ENCODE assay signal across 9 cellular contexts in the genomic region with DNA sequence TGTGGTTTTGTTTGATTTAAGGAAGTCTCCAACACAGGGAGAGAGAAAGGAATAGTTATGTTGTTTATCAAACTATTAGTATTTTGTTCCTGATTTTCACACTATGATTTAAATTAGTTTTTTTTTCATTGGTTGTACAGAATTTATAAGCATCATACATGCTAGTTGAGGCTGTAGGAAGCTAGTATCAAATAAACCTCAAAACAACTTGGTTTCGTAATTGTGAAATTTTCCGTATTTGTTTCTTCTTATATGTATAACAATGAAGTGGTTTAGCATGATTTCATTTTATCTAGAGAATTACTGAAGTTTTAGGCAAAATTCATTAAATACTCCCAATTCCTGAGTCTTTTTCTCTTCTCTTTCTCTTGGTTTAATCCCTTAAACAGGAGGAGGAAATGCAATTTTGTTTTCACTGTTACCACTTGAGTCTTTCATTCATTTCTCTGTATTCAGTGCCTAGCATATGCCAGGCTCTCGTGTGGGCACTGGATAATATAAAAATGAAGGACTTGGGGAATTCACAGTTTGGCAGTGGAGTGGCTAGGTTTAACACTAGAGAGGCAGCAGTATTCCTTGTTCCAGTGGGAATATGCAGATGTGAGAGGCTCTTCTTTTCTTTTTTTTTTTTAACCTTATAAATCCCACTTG. TPM values are rescaled to one million over a fixed set of nuclear protein-coding genes. Genes with fewer than 3 reads are reported as not detected.
DNase-seq lines count a peak whose midpoint lies in the region; ATAC-seq and TF ChIP-seq lines count a peak whose summit lies in the region.
"Had no signal": no experiment of that assay in that cellular context is flagged by ENCODE, and none has a peak within 500 bp of the region (broad histone marks: within the 10 kb centered on the region; RNA-seq: fewer than 3 reads in every experiment).

No MANE protein-coding gene starts in this region.

- H3K9me3 Mint-ChIP-seq in activated naive CD4-positive, alpha-beta T cell treated with anti-CD3 and anti-CD28 coated beads for 36 hours = no peaks in the 10 kb centered on the region
- no peaks in the 10 kb centered on the region for H3K9me3 Mint-ChIP-seq in memory B cell

- DNase-seq in activated naive CD4-positive, alpha-beta T cell treated with anti-CD3 and anti-CD28 coated beads for 36 hours = no peak
- no peak for DNase-seq in activated naive CD4-positive, alpha-beta T cell treated with Interleukin-2 at 50 U/mL for 16 hours
- no peak for DNase-seq in adrenal gland
- DNase-seq in memory B cell (ENCODE audit: low spot score in 2 of 2) = no peak
- no peak for DNase-seq in thoracic aorta (ENCODE audit: low spot score)
- no peak for DNase-seq in NCI-H526 (lab: John Stamatoyannopoulos, UW)
- no peak for DNase-seq in cerebellar cortex (ENCODE audit: low spot score)
- DNase-seq: NCI-H187 treated with DMSO at 0.1 percent for 48 hours had no signal

- H3K4me1 ChIP-seq in adrenal gland (replicated peaks in 1 of 2) = peaks cover 18 to 52% of the 10 kb centered on the region in 2 donors
- H3K4me1 ChIP-seq in thoracic aorta (ENCODE audit: control insufficient read depth in 1 of 2, low read depth in 2 of 2) = peaks cover 22 to 47% of the 10 kb centered on the region in 2 donors

- H3K36me3 ChIP-seq in adrenal gland (replicated peaks in 1 of 2) = no peaks in the 10 kb centered on the region
- peaks cover 4% of the 10 kb centered on the region for H3K36me3 ChIP-seq in thoracic aorta

- H3K27me3 ChIP-seq in adrenal gland = no peaks in the 10 kb centered on the region
- no peaks in the 10 kb centered on the region for H3K27me3 ChIP-seq in thoracic aorta (replicated peaks; ENCODE audit: insufficient read depth)

- peak overlapping the region; percentile 90 for H3K4me3 Mint-ChIP-seq in activated naive CD4-positive, alpha-beta T cell treated with anti-CD3 and anti-CD28 coated beads for 36 hours
- H3K4me3 Mint-ChIP-seq in memory B cell = peak overlapping the region; percentile 86

- TF ChIP-seq POLR2A in adrenal gland (IDR thresholded peaks at IDR 0.05) = no peak

- TF ChIP-seq CTCF in adrenal gland (IDR thresholded peaks at IDR 0.05) (no peak), thoracic aorta (IDR thresholded peaks at IDR 0.05) (no peak)

- intact Hi-C loops in activated naive CD4-positive, alpha-beta T cell treated with anti-CD3 and anti-CD28 coated beads for 36 hours (cut with micrococcal nuclease) = loop anchor here (1.0 to 2.0 kb wide), 3 partner anchors 59 to 591 kb away; partner anchors contain the start of gene TENT4B
- intact Hi-C loops in adrenal gland (cut with DNase I) = no loop called here

- CTCF ChIA-PET in activated naive CD4-positive, alpha-beta T cell treated with anti-CD3 and anti-CD28 coated beads for 36 hours (lab: Charles Lee) = interaction anchor here (0.7 to 22.8 kb wide), 6 partner anchors 27 to 102 kb away, joined by 3 to 532 read pairs (median 5); partner anchors contain the start of gene SNX20

- no peak for ATAC-seq in memory B cell (ENCODE audit: low read depth)
- no peak for ATAC-seq in thoracic aorta (ENCODE audit: insufficient number of reproducible peaks, low FRiP score, low read depth)
- ATAC-seq in HG02763 (IDR thresholded peaks at IDR 0.05; ENCODE audit: unreplicated experiment) = no peak

- H3K27me3 Mint-ChIP-seq in activated naive CD4-positive, alpha-beta T cell treated with anti-CD3 and anti-CD28 coated beads for 36 hours (ENCODE audit: low read depth) = no peaks in the 10 kb centered on the region
- no peaks in the 10 kb centered on the region for H3K27me3 Mint-ChIP-seq in memory B cell

- peaks cover 53% of the 10 kb centered on the region for H3K4me1 Mint-ChIP-seq in activated naive CD4-positive, alpha-beta T cell treated with anti-CD3 and anti-CD28 coated beads for 36 hours (ENCODE audit: low read depth)
- H3K4me1 Mint-ChIP-seq in memory B cell = peaks cover 37% of the 10 kb centered on the region

- H3K4me3 ChIP-seq in adrenal gland = peak overlapping the region in 1 of 4 donors; percentile 84
- peak overlapping the region; percentile 96 for H3K4me3 ChIP-seq in thoracic aorta

- WGBS in adrenal gland, 4 donors = 63 to 72% (median 71%) methylated on average over 3 of the region's 3 CpGs

- peak overlapping the region in 3 of 5 donors; percentile 93 to 98 (median 95) for H3K27ac ChIP-seq in adrenal gland
- peak overlapping the region in 1 of 2 donors; percentile 47 for H3K27ac ChIP-seq in thoracic aorta

- H3K27ac Mint-ChIP-seq in activated naive CD4-positive, alpha-beta T cell treated with anti-CD3 and anti-CD28 coated beads for 36 hours = peak overlapping the region; percentile 96
- peak overlapping the region; percentile 97 for H3K27ac Mint-ChIP-seq in memory B cell

- H3K9me3 ChIP-seq in adrenal gland (replicated peaks in 1 of 3) = no peaks in the 10 kb centered on the region
- no peaks in the 10 kb centered on the region for H3K9me3 ChIP-seq in thoracic aorta

- peaks cover 22% of the 10 kb centered on the region for H3K36me3 Mint-ChIP-seq in activated naive CD4-positive, alpha-beta T cell treated with anti-CD3 and anti-CD28 coated beads for 36 hours (ENCODE audit: low read depth)
- peaks cover 24% of the 10 kb centered on the region for H3K36me3 Mint-ChIP-seq in memory B cell

RNA-seq across cellular contexts. Expression of gene CYLD, which starts 1.8 kb away (rescaled TPM):
- total RNA-seq in activated naive CD4-positive, alpha-beta T cell treated with anti-CD3 and anti-CD28 coated beads for 36 hours = 10 to 100 TPM; 70.8 to 71.9 TPM
- total RNA-seq in adrenal gland (10 to 100 TPM; 33.9 to 74.4 (median 49.5) TPM), thoracic aorta (10 to 100 TPM; 53.9 to 91.9 TPM)
- 10 to 100 TPM; 17.5 to 78.3 (median 31.8) TPM for polyA plus RNA-seq in adrenal gland

RNA-seq across cellular contexts. Expression of gene NOD2, which starts 50.3 kb away (rescaled TPM):
- total RNA-seq in activated naive CD4-positive, alpha-beta T cell treated with anti-CD3 and anti-CD28 coated beads for 36 hours = 1 to 10 TPM; 1.2 to 1.7 TPM
- total RNA-seq in adrenal gland (1 to 10 TPM in 5 of 8 donors, under 1 TPM in 3; 0.12 to 3.7 (median 1.5) TPM), thoracic aorta (10 to 100 TPM in 1 of 2 donors, 1 to 10 TPM in 1; 7.4 to 10.9 TPM)
- polyA plus RNA-seq in adrenal gland = 1 to 10 TPM in 1 of 3 donors, under 1 TPM in 2; 0.18 to 1.5 (median 0.57) TPM
